ENCODE assay signal across 8 cellular contexts in genomic region chr15:25933456-25934158, GRCh38.
DNase-seq lines count a peak whose midpoint lies in the region; ATAC-seq and TF ChIP-seq lines count a peak whose summit lies in the region.

No MANE protein-coding gene starts in this region.

- no peaks in the 10 kb centered on the region; the same call in 1 of the 2 replicates for H3K9me3 ChIP-seq in Panc1 (ENCODE audit: control insufficient read depth, insufficient read depth, low read depth, low read length)

- H3K36me3 ChIP-seq in Panc1 (ENCODE audit: control insufficient read depth, insufficient read depth, low read length) = no peaks in the 10 kb centered on the region

- in situ Hi-C loops in Panc1 (cut with HindIII; ENCODE audit: low pct_unique_long_range_greater_than_20kb, low sequenced_read_pairs) = no loop called here

- peak; percentile 91 for TF ChIP-seq CTCF in Panc1 (IDR thresholded peaks at IDR 0.05)
- no peak for TF ChIP-seq CTCF in omental fat pad (IDR thresholded peaks at IDR 0.05)

- POLR2A ChIA-PET in Panc1 (lab: Charles Lee) = no interaction called here

- H3K4me3 ChIP-seq in Panc1 (ENCODE audit: low read depth in 2 of 2, low read length in 2 of 2) = peak overlapping the region in 1 of 2 experiments; percentile 19; a peak in 2 of 4 replicates

- intact Hi-C loops in Panc1 (cut with micrococcal nuclease; ENCODE audit: unreplicated experiment) = no loop called here

- H3K27me3 ChIP-seq in Panc1 (ENCODE audit: control insufficient read depth, insufficient read depth, low read length) = no peaks in the 10 kb centered on the region

- H3K4me1 ChIP-seq in Panc1 (ENCODE audit: control insufficient read depth, insufficient read depth, low read length) = no peaks in the 10 kb centered on the region

- H3K27ac ChIP-seq in Panc1 (ENCODE audit: low read length) = no peak overlapping the region

- no TSS peak for BruUV-seq in Panc1 (replicated peaks; lab: Mats Ljungman, UMichigan)

- DNase-seq in DMS 273 (lab: John Stamatoyannopoulos, UW; ENCODE audit: unreplicated experiment) (peak; percentile 82), Panc1 (ENCODE audit: low read depth, low spot score) (peak; percentile 50), germinal center (ENCODE audit: low spot score) (peak; percentile 71), omental fat pad (ENCODE audit: low spot score) (no peak), stromal cell of bone marrow (ENCODE audit: low read depth) (peak; percentile 72)
- peak; percentile 52 for DNase-seq in activated effector memory CD4-positive, alpha-beta T cell treated with Interleukin-2 at 50 U/mL for 16 hours

- CTCF ChIA-PET in Panc1 (lab: Charles Lee) = interaction anchor here (0.6 to 1.0 kb wide), 6 partner anchors 10 to 363 kb away, joined by 3 to 6 read pairs (median 4); no protein-coding TSS in a partner anchor

- peak; percentile 85 for ATAC-seq in HG02885 (IDR thresholded peaks at IDR 0.05; ENCODE audit: poor library complexity, unreplicated experiment)
- peak; percentile 89 for ATAC-seq in Panc1
- peak; percentile 94 for ATAC-seq in omental fat pad (ENCODE audit: low FRiP score)
- ATAC-seq in GM18520 (IDR thresholded peaks at IDR 0.05; ENCODE audit: unreplicated experiment) = no peak
